Comparison of ENCODE assay signal across 26 cellular contexts in the genomic region with DNA sequence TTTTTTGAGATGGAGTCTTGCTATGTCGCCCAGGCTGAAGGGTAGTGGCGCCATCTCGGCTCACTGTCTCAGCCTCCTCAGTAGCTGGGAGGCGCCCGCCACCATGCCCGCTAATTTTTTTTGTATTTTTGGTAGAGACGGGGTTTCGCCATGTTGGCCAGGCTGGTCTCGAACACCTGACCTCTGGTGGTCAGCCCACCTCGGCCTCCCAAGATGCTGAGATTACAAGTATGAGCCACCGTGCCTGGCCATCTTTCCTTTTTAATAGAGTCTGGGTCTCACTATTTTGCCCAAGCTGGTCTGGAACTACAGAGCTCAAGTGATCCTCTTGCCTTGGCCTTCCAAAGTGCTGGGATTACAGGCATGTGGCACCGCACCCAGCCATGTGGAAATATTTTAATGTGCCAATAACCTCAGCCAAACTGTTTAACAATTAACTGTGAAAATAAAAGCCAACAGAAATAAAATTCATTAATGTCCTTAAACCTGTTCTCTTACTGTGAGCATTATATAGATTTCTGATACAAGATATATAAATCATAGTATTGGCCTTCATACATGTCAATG.
"Had no signal": no experiment of that assay in that cellular context is flagged by ENCODE, and none has a peak within 500 bp of the region (broad histone marks: within the 10 kb centered on the region; RNA-seq: fewer than 3 reads in every experiment).

No MANE protein-coding gene starts in this region.

- H3K4me3 Mint-ChIP-seq: activated CD4-positive, alpha-beta T cell treated with anti-CD3 and anti-CD28 coated beads for 36 hours; activated naive CD4-positive, alpha-beta T cell treated with anti-CD3 and anti-CD28 coated beads, Interleukin-2, amount 10 ng/mL, durations not matched to agents 7 days and 5 days; activated T-cell treated with anti-CD3 and anti-CD28 coated beads, Interleukin-2, amount 50 U/mL, for 4 hours; effector memory CD8-positive, alpha-beta T cell; immature natural killer cell; natural killer cell; stimulated activated effector memory CD8-positive, alpha-beta T cell treated with anti-CD3 and anti-CD28 coated beads, Interleukin-12 subunit alpha, Interleukin-12 subunit beta, amount 100 ng/mL, for 72 hours; stimulated activated naive CD8-positive, alpha-beta T cell treated with anti-CD3 and anti-CD28 coated beads, Interleukin-15, amount 100 ng/mL, for 72 hours had no signal

- H3K36me3 Mint-ChIP-seq: immature natural killer cell, natural killer cell had no signal

- H3K4me2 ChIP-seq: hepatocyte had no signal

- H3K4me3 ChIP-seq: colonic mucosa, dorsolateral prefrontal cortex, hepatocyte, left lung, ovary, psoas muscle, right atrium auricular region, suprapubic skin, tibial nerve, vagina had no signal

- ATAC-seq: activated CD4-positive, alpha-beta T cell treated with anti-CD3 and anti-CD28 coated beads for 36 hours; activated T-cell treated with anti-CD3 and anti-CD28 coated beads, Interleukin-2, amount 50 U/mL, for 4 hours; effector memory CD8-positive, alpha-beta T cell; esophagus mucosa; left lung; natural killer cell; psoas muscle; stimulated activated effector memory CD8-positive, alpha-beta T cell treated with anti-CD3 and anti-CD28 coated beads, Interleukin-12 subunit alpha, Interleukin-12 subunit beta, amount 100 ng/mL, for 72 hours; stimulated activated naive CD8-positive, alpha-beta T cell treated with anti-CD3 and anti-CD28 coated beads, Interleukin-15, amount 100 ng/mL, for 72 hours had no signal

- H3K9me3 Mint-ChIP-seq: activated naive CD4-positive, alpha-beta T cell treated with anti-CD3 and anti-CD28 coated beads, Interleukin-2, amount 10 ng/mL, durations not matched to agents 7 days and 5 days; activated T-cell treated with anti-CD3 and anti-CD28 coated beads, Interleukin-2, amount 50 U/mL, for 4 hours; effector memory CD8-positive, alpha-beta T cell; immature natural killer cell; natural killer cell; stimulated activated effector memory CD8-positive, alpha-beta T cell treated with anti-CD3 and anti-CD28 coated beads, Interleukin-12 subunit alpha, Interleukin-12 subunit beta, amount 100 ng/mL, for 72 hours; stimulated activated naive CD8-positive, alpha-beta T cell treated with anti-CD3 and anti-CD28 coated beads, Interleukin-15, amount 100 ng/mL, for 72 hours had no signal

- H3K27me3 Mint-ChIP-seq: activated CD4-positive, alpha-beta T cell treated with anti-CD3 and anti-CD28 coated beads for 36 hours; activated naive CD4-positive, alpha-beta T cell treated with anti-CD3 and anti-CD28 coated beads, Interleukin-2, amount 10 ng/mL, durations not matched to agents 7 days and 5 days; effector memory CD8-positive, alpha-beta T cell; stimulated activated naive CD8-positive, alpha-beta T cell treated with anti-CD3 and anti-CD28 coated beads, Interleukin-15, amount 100 ng/mL, for 72 hours had no signal

- H3K27me3 ChIP-seq: colonic mucosa, dorsolateral prefrontal cortex, hepatocyte, left lung, ovary, right atrium auricular region, suprapubic skin, tibial nerve, vagina had no signal

- H3K27ac Mint-ChIP-seq: activated CD4-positive, alpha-beta T cell treated with anti-CD3 and anti-CD28 coated beads for 36 hours; activated naive CD4-positive, alpha-beta T cell treated with anti-CD3 and anti-CD28 coated beads, Interleukin-2, amount 10 ng/mL, durations not matched to agents 7 days and 5 days; immature natural killer cell; stimulated activated effector memory CD8-positive, alpha-beta T cell treated with anti-CD3 and anti-CD28 coated beads, Interleukin-12 subunit alpha, Interleukin-12 subunit beta, amount 100 ng/mL, for 72 hours had no signal

- H3K4me1 ChIP-seq: colonic mucosa, right atrium auricular region had no signal

- DNase-seq: activated CD4-positive, alpha-beta T cell treated with anti-CD3 and anti-CD28 coated beads for 36 hours; activated CD4-positive, alpha-beta T cell treated with anti-CD3 and anti-CD28 coated beads, Interleukin-2, amount 50 U/mL, for 4 hours; activated CD8-positive, alpha-beta memory T cell treated with anti-CD3 and anti-CD28 coated beads for 24 hours; activated CD8-positive, alpha-beta memory T cell treated with anti-CD3 and anti-CD28 coated beads, Interleukin-2, amount 50 U/mL, for 4 hours; activated naive CD4-positive, alpha-beta T cell treated with anti-CD3 and anti-CD28 coated beads, Interleukin-2, amount 10 ng/mL, durations not matched to agents 7 days and 5 days; activated T-cell treated with anti-CD3 and anti-CD28 coated beads, Interleukin-2, amount 50 U/mL, for 4 hours; amygdala; colonic mucosa; dorsolateral prefrontal cortex; effector memory CD8-positive, alpha-beta T cell; glutamatergic neuron; immature natural killer cell; left lung; midbrain; natural killer cell; ovary; psoas muscle; stimulated activated naive CD8-positive, alpha-beta T cell treated with anti-CD3 and anti-CD28 coated beads, Interleukin-15, amount 100 ng/mL, for 72 hours; T-helper 9 cell had no signal

- H2AFZ ChIP-seq: hepatocyte had no signal

- H3K27ac ChIP-seq: colonic mucosa, dorsolateral prefrontal cortex, hepatocyte, left lung, ovary, psoas muscle, right atrium auricular region, suprapubic skin, tibial nerve, vagina had no signal
